In the genomic region with DNA sequence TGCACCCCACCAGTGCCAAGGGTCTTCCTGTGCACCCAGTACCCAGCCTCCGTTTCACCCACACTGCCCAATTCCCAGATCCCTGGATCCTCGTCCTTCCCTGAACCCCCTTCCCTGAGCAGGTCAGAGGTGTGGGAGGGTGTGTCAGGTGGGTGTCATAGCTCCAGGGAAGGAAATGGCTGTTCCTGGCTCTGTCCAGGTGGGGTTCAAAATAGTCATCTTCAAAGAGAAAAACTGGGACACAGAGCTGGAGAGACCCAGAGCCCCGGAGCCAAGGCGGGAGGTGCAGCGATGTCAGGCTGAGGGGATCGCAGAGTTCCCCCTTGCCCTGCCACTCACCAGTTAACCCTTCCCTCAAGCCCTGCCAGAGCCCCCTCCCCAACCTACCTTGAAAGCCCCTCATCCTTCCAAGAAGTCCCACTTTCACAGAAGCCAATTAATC, we compare ENCODE assay signal across 2 cellular contexts.
TF ChIP-seq lines count a peak whose summit lies in the region.

No MANE protein-coding gene starts in this region.

TF ChIP-seq in GM12891, 5 proteins besides CTCF, POLR2A, EP300 and RAD21:
- no peak for TF ChIP-seq POLR2AphosphoS5 (IDR thresholded peaks at IDR 0.05; ENCODE audit: low read depth, low read length)
- no peak for TF ChIP-seq TAF1 (IDR thresholded peaks at IDR 0.05; ENCODE audit: low read depth, low read length)
- TF ChIP-seq SPI1 (IDR thresholded peaks at IDR 0.05; ENCODE audit: low read depth, low read length) = no peak
- TF ChIP-seq POU2F2 (IDR thresholded peaks at IDR 0.05; ENCODE audit: low read depth, low read length) = no peak
- no peak for TF ChIP-seq PAX5 (IDR thresholded peaks at IDR 0.05; ENCODE audit: insufficient read depth, low read length, severe bottlenecking)
TF ChIP-seq in GM12891: peak in this region for 0.

TF ChIP-seq in endothelial cell of umbilical vein, 7 proteins besides CTCF, POLR2A, EP300 and RAD21:
- TF ChIP-seq MYC (IDR thresholded peaks at IDR 0.05; ENCODE audit: low read depth, low read length) (no peak), EZH2 (IDR thresholded peaks at IDR 0.05; ENCODE audit: borderline replicate concordance, low read depth, low read length, severe bottlenecking) (peak; percentile 53), JUN (IDR thresholded peaks at IDR 0.05; ENCODE audit: borderline replicate concordance, insufficient read depth, insufficient read length, low read depth) (no peak), GATA2 (IDR thresholded peaks at IDR 0.05; ENCODE audit: insufficient read depth, insufficient read length, low read depth, low read length) (no peak), POLR2AphosphoS5 (IDR thresholded peaks at IDR 0.05; ENCODE audit: insufficient read depth, low read depth, low read length) (no peak)
